ENCODE assay signal across 23 cellular contexts in genomic region chr13:40394304-40394983, GRCh38.
DNase-seq lines count a peak whose midpoint lies in the region; ATAC-seq, FAIRE-seq and TF ChIP-seq lines count a peak whose summit lies in the region.
"Had no signal": no experiment of that assay in that cellular context is flagged by ENCODE, and none has a peak within 500 bp of the region (broad histone marks: within the 10 kb centered on the region; RNA-seq: fewer than 3 reads in every experiment).

No MANE protein-coding gene starts in this region.

- WGBS in small intestine, 3 donors: 77 to 92% (median 83%) methylated on average over 5 of the region's 5 CpGs

- intact Hi-C loops in activated CD8-positive, alpha-beta T cell treated with anti-CD3 and anti-CD28 coated beads for 36 hours (cut with micrococcal nuclease): no loop called here

- no peaks in the 10 kb centered on the region for H3K4me1 ChIP-seq in small intestine (ENCODE audit: control insufficient read depth in 2 of 2, insufficient read depth in 1 of 2, low read depth in 1 of 2, low read length in 1 of 2)

- H3K27me3 Mint-ChIP-seq in activated CD8-positive, alpha-beta memory T cell treated with anti-CD3 and anti-CD28 coated beads, Interleukin-2, amount 10 ng/mL, durations not matched to agents 7 days and 5 days: no peaks in the 10 kb centered on the region
- no peaks in the 10 kb centered on the region for H3K27me3 Mint-ChIP-seq in activated CD8-positive, alpha-beta T cell treated with anti-CD3 and anti-CD28 coated beads for 36 hours
- H3K27me3 Mint-ChIP-seq: CD8-positive, alpha-beta memory T cell had no signal

- no peak overlapping the region for H3K4me3 ChIP-seq in fibroblast of mammary gland (ENCODE audit: control insufficient read depth, low read depth, low read length)
- no peak overlapping the region for H3K4me3 ChIP-seq in small intestine (ENCODE audit: low read depth in 1 of 2, low read length in 2 of 2)
- H3K4me3 ChIP-seq in WERI-Rb-1 (ENCODE audit: low read depth, low read length): no peak overlapping the region
- H3K4me3 ChIP-seq: BLaER1, GM12878 had no signal

- peak; percentile 58 for DNase-seq in activated CD8-positive, alpha-beta memory T cell treated with anti-CD3 and anti-CD28 coated beads, Interleukin-2, amount 10 ng/mL, durations not matched to agents 7 days and 5 days
- DNase-seq in activated CD8-positive, alpha-beta memory T cell treated with anti-CD3 and anti-CD28 coated beads for 24 hours: no peak
- DNase-seq in activated CD8-positive, alpha-beta T cell treated with anti-CD3 and anti-CD28 coated beads for 36 hours: no peak
- DNase-seq in fibroblast of mammary gland (ENCODE audit: low read depth) (peak; percentile 58), small intestine (peak; percentile 41), iPS-NIHi11 (ENCODE audit: low spot score) (no peak), WERI-Rb-1 (no peak)
- DNase-seq: 8988T; CD8-positive, alpha-beta memory T cell; DMS79 treated with DMSO at 0.1 percent for 48 hours; GDM1; KBM-7; NCI-H1417 treated with DMSO at 0.1 percent for 48 hours; NCI-H1930; NCI-H526 treated with DMSO at 0.1 percent for 48 hours; NK-92 treated with Interleukin-12 subunit alpha and Interleukin-12 subunit beta, amount 100 ng/mL, for 24 hours; OCI-M1 had no signal

- CTCF ChIA-PET in activated CD8-positive, alpha-beta memory T cell treated with anti-CD3 and anti-CD28 coated beads, Interleukin-2, amount 10 ng/mL, durations not matched to agents 7 days and 5 days (lab: Charles Lee): no interaction called here
- CTCF ChIA-PET in activated CD8-positive, alpha-beta T cell treated with anti-CD3 and anti-CD28 coated beads for 36 hours (lab: Charles Lee): interaction anchor here (1.0 kb wide), 1 partner anchor 28 kb away, joined by 3 read pairs; no protein-coding TSS in a partner anchor

- no peaks in the 10 kb centered on the region for H3K9me3 ChIP-seq in small intestine (ENCODE audit: control insufficient read depth, low read depth)
- no peaks in the 10 kb centered on the region for H3K9me3 ChIP-seq in WERI-Rb-1 (ENCODE audit: severe bottlenecking)

- H3K27me3 ChIP-seq in small intestine (ENCODE audit: control insufficient read depth in 2 of 2, insufficient read depth in 2 of 2, low read length in 2 of 2) (no peaks in the 10 kb centered on the region), WERI-Rb-1 (ENCODE audit: insufficient read depth, low read depth, severe bottlenecking) (no peaks in the 10 kb centered on the region)
- H3K27me3 ChIP-seq: BLaER1 had no signal

- FAIRE-seq in small intestine (lab: Jason Lieb, UNC): no peak
- FAIRE-seq: D721Med, GM12878, GM18507, H1 had no signal

- H3K36me3 ChIP-seq in small intestine (ENCODE audit: control insufficient read depth in 2 of 2, insufficient read depth in 2 of 2, low read length in 2 of 2) (no peaks in the 10 kb centered on the region), WERI-Rb-1 (no peaks in the 10 kb centered on the region)
- H3K36me3 ChIP-seq: BLaER1 had no signal

- no peak for TF ChIP-seq CTCF in activated CD8-positive, alpha-beta T cell treated with anti-CD3 and anti-CD28 coated beads for 36 hours (IDR thresholded peaks at IDR 0.05)
- TF ChIP-seq CTCF in fibroblast of mammary gland (conservative IDR thresholded peaks at IDR 0.05; ENCODE audit: control insufficient read depth, insufficient read depth, low read depth, low read length) (no peak), WERI-Rb-1 (IDR thresholded peaks at IDR 0.05; ENCODE audit: low read depth, low read length) (no peak)

- peaks cover 21% of the 10 kb centered on the region for H3K4me1 Mint-ChIP-seq in activated CD8-positive, alpha-beta memory T cell treated with anti-CD3 and anti-CD28 coated beads, Interleukin-2, amount 10 ng/mL, durations not matched to agents 7 days and 5 days
- H3K4me1 Mint-ChIP-seq in activated CD8-positive, alpha-beta T cell treated with anti-CD3 and anti-CD28 coated beads for 36 hours (ENCODE audit: low read depth): peaks cover 30% of the 10 kb centered on the region

- H3K9me3 Mint-ChIP-seq in activated CD8-positive, alpha-beta memory T cell treated with anti-CD3 and anti-CD28 coated beads, Interleukin-2, amount 10 ng/mL, durations not matched to agents 7 days and 5 days (ENCODE audit: low read depth): peaks cover 4% of the 10 kb centered on the region
- H3K9me3 Mint-ChIP-seq in activated CD8-positive, alpha-beta T cell treated with anti-CD3 and anti-CD28 coated beads for 36 hours: peaks cover 8% of the 10 kb centered on the region
- H3K9me3 Mint-ChIP-seq: CD8-positive, alpha-beta memory T cell had no signal

- no peak overlapping the region for H3K4me3 Mint-ChIP-seq in activated CD8-positive, alpha-beta memory T cell treated with anti-CD3 and anti-CD28 coated beads, Interleukin-2, amount 10 ng/mL, durations not matched to agents 7 days and 5 days
- H3K4me3 Mint-ChIP-seq in activated CD8-positive, alpha-beta T cell treated with anti-CD3 and anti-CD28 coated beads for 36 hours: no peak overlapping the region
- H3K4me3 Mint-ChIP-seq: CD8-positive, alpha-beta memory T cell had no signal

- POLR2A ChIA-PET in activated CD8-positive, alpha-beta T cell treated with anti-CD3 and anti-CD28 coated beads for 36 hours (lab: Charles Lee): no interaction called here

- H3K27ac Mint-ChIP-seq in activated CD8-positive, alpha-beta memory T cell treated with anti-CD3 and anti-CD28 coated beads, Interleukin-2, amount 10 ng/mL, durations not matched to agents 7 days and 5 days: peak overlapping the region; percentile 2
- H3K27ac Mint-ChIP-seq in activated CD8-positive, alpha-beta T cell treated with anti-CD3 and anti-CD28 coated beads for 36 hours: no peak overlapping the region

- peaks cover 7% of the 10 kb centered on the region for H3K36me3 Mint-ChIP-seq in activated CD8-positive, alpha-beta memory T cell treated with anti-CD3 and anti-CD28 coated beads, Interleukin-2, amount 10 ng/mL, durations not matched to agents 7 days and 5 days
- no peaks in the 10 kb centered on the region for H3K36me3 Mint-ChIP-seq in activated CD8-positive, alpha-beta T cell treated with anti-CD3 and anti-CD28 coated beads for 36 hours (ENCODE audit: low read depth)
- H3K36me3 Mint-ChIP-seq: CD8-positive, alpha-beta memory T cell had no signal

- peak; percentile 66 for ATAC-seq in activated CD8-positive, alpha-beta memory T cell treated with anti-CD3 and anti-CD28 coated beads, Interleukin-2, amount 10 ng/mL, durations not matched to agents 7 days and 5 days
- ATAC-seq in activated CD8-positive, alpha-beta T cell treated with anti-CD3 and anti-CD28 coated beads for 36 hours: peak; percentile 31
- no peak for ATAC-seq in HG02798 (IDR thresholded peaks at IDR 0.05; ENCODE audit: poor library complexity, unreplicated experiment)
- ATAC-seq: GM12878 had no signal

- H3K27ac ChIP-seq in small intestine (ENCODE audit: low read depth in 1 of 2, low read length in 1 of 2): no peak overlapping the region
- H3K27ac ChIP-seq in WERI-Rb-1: no peak overlapping the region
- H3K27ac ChIP-seq: BLaER1 had no signal

Comparison
In these comparisons a context has a peak if more than half of its experiments do, and no peak if none do; other contexts are left out.
1. DNase-seq: peak in activated CD8-positive, alpha-beta memory T cell treated with anti-CD3 and anti-CD28 coated beads, Interleukin-2, amount 10 ng/mL, durations not matched to agents 7 days and 5 days (single experiment), fibroblast of mammary gland (single experiment) and small intestine (single experiment); none in activated CD8-positive, alpha-beta memory T cell treated with anti-CD3 and anti-CD28 coated beads for 24 hours (single experiment), activated CD8-positive, alpha-beta T cell treated with anti-CD3 and anti-CD28 coated beads for 36 hours (single experiment), iPS-NIHi11 (single experiment) and WERI-Rb-1 (single experiment).